8 cellular contexts compared by ENCODE assay signal in genomic region chr5:169636477-169637084, GRCh38. TPM values are rescaled to one million over a fixed set of nuclear protein-coding genes. Genes with fewer than 3 reads are reported as not detected.
DNase-seq lines count a peak whose midpoint lies in the region; TF ChIP-seq lines count a peak whose summit lies in the region.

No MANE protein-coding gene starts in this region.

- peak overlapping the region; percentile 9 for H3K4me3 Mint-ChIP-seq in mesothelial cell of epicardium

- in situ Hi-C loops in astrocyte of the cerebellum (cut with HindIII; ENCODE audit: low sequenced_read_pairs) (loop anchor here (5.0 kb wide), 1 partner anchor 106 kb away; no protein-coding TSS in a partner anchor), G401 (cut with HindIII; ENCODE audit: low sequenced_read_pairs) (no loop called here)

- H3K27ac ChIP-seq in AG04450 (ENCODE audit: low read depth, low read length): no peak overlapping the region

- H3K36me3 Mint-ChIP-seq in mesothelial cell of epicardium: no peaks in the 10 kb centered on the region

- TF ChIP-seq CTCF in AG04450 (IDR thresholded peaks at IDR 0.05; ENCODE audit: low read depth, low read length) (no peak), HFF-Myc (IDR thresholded peaks at IDR 0.05; ENCODE audit: low read depth, low read length, missing control alignments) (no peak), astrocyte of the cerebellum (IDR thresholded peaks at IDR 0.05; ENCODE audit: low read depth, low read length, missing control alignments) (no peak), mesothelial cell of epicardium (IDR thresholded peaks at IDR 0.05; ENCODE audit: unreplicated experiment) (no peak)

- H3K27ac Mint-ChIP-seq in mesothelial cell of epicardium: no peak overlapping the region

- H3K9me3 ChIP-seq in AG04450 (ENCODE audit: control insufficient read depth, insufficient read depth, low read length): peaks cover 3% of the 10 kb centered on the region

- H3K4me3 ChIP-seq in AG04450 (ENCODE audit: low read depth, low read length) (peak overlapping the region; percentile 33; the same call in 1 of the 2 replicates), HFF-Myc (replicated peaks; ENCODE audit: low read depth, low read length) (0 out of 2 replicates have a peak overlapping the region, but pooled peaks have one; percentile 11), astrocyte of the cerebellum (ENCODE audit: low read depth, low read length) (peak overlapping the region; percentile 22)

- no peaks in the 10 kb centered on the region for H3K27me3 ChIP-seq in AG04450 (ENCODE audit: control insufficient read depth, insufficient read depth, low read length)

- H3K27me3 Mint-ChIP-seq in mesothelial cell of epicardium (ENCODE audit: low read depth): peaks cover 79% of the 10 kb centered on the region

- DNase-seq in AG04450 (ENCODE audit: low read depth, low spot score) (no peak), HFF-Myc (ENCODE audit: extremely low read depth, low read depth) (no peak), astrocyte of the cerebellum (ENCODE audit: low read depth) (no peak), mesothelial cell of epicardium (ENCODE audit: low spot score in 2 of 2, unreplicated experiment in 2 of 2) (no peak), G401 (ENCODE audit: low spot score) (no peak), hippocampal formation (lab: John Stamatoyannopoulos, UW) (no peak), superior temporal gyrus (ENCODE audit: extremely low spot score) (no peak), NCI-H128 (lab: John Stamatoyannopoulos, UW; ENCODE audit: unreplicated experiment) (no peak)

- H3K4me1 Mint-ChIP-seq in mesothelial cell of epicardium: peaks cover 4% of the 10 kb centered on the region

- CTCF ChIA-PET in AG04450 (lab: Charles Lee): no interaction called here

- POLR2A ChIA-PET in AG04450 (lab: Yijun Ruan, JAX): no interaction called here

- peaks cover 31% of the 10 kb centered on the region for H3K9me3 Mint-ChIP-seq in mesothelial cell of epicardium

RNA-seq across cellular contexts. Expression of gene DOCK2, which starts 0.5 kb away (rescaled TPM):
- 1.2 and 1.6 TPM in 2 replicates for polyA plus RNA-seq in AG04450 (2011; rRNA removed)
- 5.6 and 6.0 TPM in 2 replicates for polyA minus RNA-seq in AG04450 (2011; rRNA and poly(A)+ RNA removed)
- 0.16 to 0.25 TPM (median 0.18 TPM) in 3 replicates for total RNA-seq in mesothelial cell of epicardium
- total RNA-seq in G401 (2014; rRNA removed; shearing (Covaris generic)): not detected in 2 replicates

RNA-seq across cellular contexts. Expression of gene SPDL1, which starts 53.0 kb away (rescaled TPM):
- polyA plus RNA-seq in AG04450 (2011; rRNA removed): 14.0 and 22.7 TPM in 2 replicates
- 4.0 and 10.3 TPM in 2 replicates for polyA minus RNA-seq in AG04450 (2011; rRNA and poly(A)+ RNA removed)
- total RNA-seq in mesothelial cell of epicardium: 22.5 to 23.0 TPM (median 22.6 TPM) in 3 replicates
- 11.0 and 16.4 TPM in 2 replicates for total RNA-seq in G401 (2014; rRNA removed; shearing (Covaris generic))
